Comparison of ENCODE assay signal across 8 cellular contexts in the genomic region with DNA sequence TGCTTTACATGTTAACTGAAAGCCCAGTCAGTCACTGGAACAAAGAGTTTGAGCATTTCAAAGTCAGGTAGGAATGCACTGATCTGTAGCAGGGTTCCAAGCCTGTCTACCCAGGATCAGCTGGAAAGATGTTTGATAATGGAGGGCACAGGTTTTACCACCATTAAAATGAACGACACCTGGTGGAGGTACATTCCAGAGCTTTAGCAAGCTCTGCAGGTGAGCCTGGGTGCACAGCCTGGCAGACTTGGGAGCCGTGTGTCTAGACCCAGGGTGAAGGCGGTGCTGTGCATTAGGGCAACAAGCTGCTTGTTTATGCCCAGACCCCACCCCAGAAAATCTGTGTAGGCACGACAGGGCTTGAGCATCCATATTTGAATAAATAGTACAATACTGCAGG.
DNase-seq lines count a peak whose midpoint lies in the region; ATAC-seq, FAIRE-seq and TF ChIP-seq lines count a peak whose summit lies in the region.
"Not testable (repeated sequence)": the region's sequence is repeated elsewhere in the genome, so short reads cannot be mapped to it uniquely, and the experiment has no call there.

No MANE protein-coding gene starts in this region.

- TF ChIP-seq RAD21 in A549 (conservative IDR thresholded peaks at IDR 0.05 in 1 of 2, IDR thresholded peaks at IDR 0.05 in 1 of 2): not testable (repeated sequence)

- H3K36me3 Mint-ChIP-seq in GM23338 (ENCODE audit: low read depth); WTC11: not testable (repeated sequence)

- not testable (repeated sequence) for H3K27ac Mint-ChIP-seq in GM23338, WTC11

- not testable (repeated sequence) for ATAC-seq in A549
- ATAC-seq in GM23338: peak; percentile 38
- peak; percentile 11; the same call in 1 of the 3 replicates for ATAC-seq in RWPE2 (ENCODE audit: low read depth)
- peak; percentile 26 for ATAC-seq in WTC11
- peak; percentile 58 for ATAC-seq in mucosa of descending colon

- H3K27me3 ChIP-seq in GM23338 (ENCODE audit: insufficient read depth); RWPE2 (ENCODE audit: insufficient read depth, poor library complexity, severe bottlenecking): not testable (repeated sequence)

- H2AFZ ChIP-seq in GM23338: not testable (repeated sequence)

- peaks cover 23% of the 10 kb centered on the region for H3K4me1 ChIP-seq in A549
- H3K4me1 ChIP-seq in GM23338 (ENCODE audit: insufficient read depth): not testable (repeated sequence)
- peaks cover 14% of the 10 kb centered on the region for H3K4me1 ChIP-seq in RWPE2 (ENCODE audit: insufficient read depth, poor library complexity, severe bottlenecking)
- peaks cover 11% of the 10 kb centered on the region for H3K4me1 ChIP-seq in mucosa of descending colon (ENCODE audit: low read depth)

- peaks cover 14% of the 10 kb centered on the region; the same call in 2 of the 3 replicates for H3K4me1 Mint-ChIP-seq in GM23338
- H3K4me1 Mint-ChIP-seq in WTC11: peaks cover 11% of the 10 kb centered on the region

- not testable (repeated sequence) for H3K9me3 ChIP-seq in A549; RWPE2 (ENCODE audit: severe bottlenecking); mucosa of descending colon

- TF ChIP-seq POLR2A in A549 (IDR thresholded peaks at IDR 0.05; ENCODE audit: low read length): not testable (repeated sequence)

- not testable (repeated sequence) for H4K20me1 ChIP-seq in GM23338 (replicated peaks; ENCODE audit: insufficient read depth)

- not testable (repeated sequence) for FAIRE-seq in A549 (lab: Jason Lieb, UNC)

- 55% methylated on average over 4 of the region's 4 CpGs for WGBS in A549 (ENCODE audit: missing lambda C conversion rate)

- peak overlapping the region; percentile 16; the same call in 1 of the 3 replicates for H3K4me2 ChIP-seq in A549
- H3K4me2 ChIP-seq in GM23338: not testable (repeated sequence)

- not testable (repeated sequence) for H3K4me3 ChIP-seq in A549; GM23338; RWPE2 (ENCODE audit: severe bottlenecking); mucosa of descending colon

- CTCF ChIA-PET in A549 (lab: Yijun Ruan, JAX); WTC11 (lab: Charles Lee): not testable (repeated sequence)

- not testable (repeated sequence) for TF ChIP-seq EP300 in A549 (IDR thresholded peaks at IDR 0.05)

- not testable (repeated sequence) for H3K36me3 ChIP-seq in GM23338 (ENCODE audit: insufficient read depth); RWPE2 (ENCODE audit: low read depth); mucosa of descending colon (ENCODE audit: low read depth)

- H3K27ac ChIP-seq in A549; GM23338 (ENCODE audit: low read depth); RWPE2 (ENCODE audit: poor library complexity, severe bottlenecking): not testable (repeated sequence)
- H3K27ac ChIP-seq in epithelial cell of prostate: peak overlapping the region; percentile 41

- POLR2A ChIA-PET in A549 (lab: Yijun Ruan, JAX); WTC11 (lab: Charles Lee): not testable (repeated sequence)

- not testable (repeated sequence) for H3F3A ChIP-seq in GM23338 (replicated peaks; ENCODE audit: low read depth)

- intact Hi-C loops in mucosa of descending colon (cut with DNase I, micrococcal nuclease): not testable (repeated sequence)

- not testable (repeated sequence) for H3K27me3 Mint-ChIP-seq in GM23338 (ENCODE audit: insufficient read depth, low read depth, poor library complexity)
- peaks cover 19% of the 10 kb centered on the region for H3K27me3 Mint-ChIP-seq in WTC11 (ENCODE audit: low read depth)

- not testable (repeated sequence) for H3K4me3 Mint-ChIP-seq in GM23338, WTC11

- not testable (repeated sequence) for H3K9me2 ChIP-seq in GM23338 (ENCODE audit: insufficient read depth)

- H3K9me3 Mint-ChIP-seq in GM23338, WTC11: not testable (repeated sequence)

- not testable (repeated sequence) for H3K79me2 ChIP-seq in GM23338 (replicated peaks; ENCODE audit: insufficient read depth)

- TF ChIP-seq CTCF in A549 (IDR thresholded peaks at IDR 0.05); GM23338 (conservative IDR thresholded peaks at IDR 0.05; ENCODE audit: low read depth in 2 of 2); RWPE2 (IDR thresholded peaks at IDR 0.05; ENCODE audit: poor library complexity, severe bottlenecking); WTC11 (IDR thresholded peaks at IDR 0.05); mucosa of descending colon (IDR thresholded peaks at IDR 0.05): not testable (repeated sequence)

- DNase-seq in A549 (ENCODE audit: low read depth in 1 of 2, low spot score in 1 of 2); GM23338 (ENCODE audit: low spot score); RWPE2 (ENCODE audit: low spot score); WTC11 (ENCODE audit: low spot score); epithelial cell of prostate (ENCODE audit: low read depth, low spot score): not testable (repeated sequence)
- DNase-seq in NCI-H345 (lab: John Stamatoyannopoulos, UW): peak; percentile 35
- DNase-seq in NCI-H69 (lab: John Stamatoyannopoulos, UW): peak; percentile 39
- DNase-seq in mucosa of descending colon: peak in 1 of 3 donors; percentile 20
